Comparison of ENCODE assay signal across 1 cellular context in genomic region chr21:45994086-45994661, GRCh38.
TF ChIP-seq lines count a peak whose summit lies in the region.

No MANE protein-coding gene starts in this region.

TF ChIP-seq in IMR-90, 13 proteins besides CTCF, POLR2A, EP300 and RAD21 (continued from another document):
- TF ChIP-seq RCOR1 (IDR thresholded peaks at IDR 0.05; ENCODE audit: insufficient replicate concordance, low read length) (no peak), BHLHE40 (IDR thresholded peaks at IDR 0.05; ENCODE audit: low read depth, low read length) (no peak)
TF ChIP-seq in IMR-90: peak in this region for 0.
